In the genomic region with DNA sequence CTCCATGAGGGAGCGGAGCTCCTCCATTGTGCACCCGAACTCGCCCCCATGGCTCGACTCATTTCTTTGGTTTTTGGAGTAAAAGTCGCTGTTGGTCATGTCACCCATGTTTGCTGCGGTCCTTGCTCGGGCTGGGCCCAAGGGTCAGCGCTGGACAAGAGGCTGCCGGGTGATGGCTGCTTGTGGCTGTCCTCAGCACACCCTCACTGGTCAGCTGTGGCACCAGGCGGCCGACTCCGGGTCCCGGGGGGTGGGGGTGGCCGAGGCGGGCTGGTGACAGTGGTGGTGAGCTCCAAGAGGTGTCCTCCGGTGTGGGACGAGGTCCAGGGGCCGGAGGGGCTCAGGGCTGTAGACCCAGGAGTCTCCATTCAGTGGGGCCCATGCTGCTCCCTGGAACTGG, we compare ENCODE assay signal across 10 cellular contexts. TPM values are rescaled to one million over a fixed set of nuclear protein-coding genes. Genes with fewer than 3 reads are reported as not detected.
"Had no signal": no experiment of that assay in that cellular context is flagged by ENCODE, and none has a peak within 500 bp of the region (broad histone marks: within the 10 kb centered on the region; RNA-seq: fewer than 3 reads in every experiment).

No MANE protein-coding gene starts in this region.

- DNase-seq: GM23248, GOT3, H9, HFFc6, KBM-7 had no signal

- H3K27ac Mint-ChIP-seq: HFFc6, IgD-negative memory B cell had no signal

- H3K9ac ChIP-seq: GM23248, KMS-11 had no signal

- H3K9me3 Mint-ChIP-seq: H9, HFFc6, IgD-negative memory B cell had no signal

- ATAC-seq: HCT116, HepG2 had no signal

- H3K4me3 ChIP-seq: GM23248 had no signal

- H3K27ac ChIP-seq: GM23248, HL-60, KMS-11 had no signal

- H3K4me2 ChIP-seq: KMS-11 had no signal

- H3K4me3 Mint-ChIP-seq: H9, HFFc6, IgD-negative memory B cell had no signal

RNA-seq across cellular contexts. Expression of a gene that starts 56.0 kb away (rescaled TPM):
- total RNA-seq: GM23248, HFFc6 had no signal
- polyA plus RNA-seq: GM23248, IgD-negative memory B cell had no signal
